In genomic region chr1:171805395-171806115, GRCh38 we compare ENCODE assay signal across 10 cellular contexts. TPM values are rescaled to one million over a fixed set of nuclear protein-coding genes. Genes with fewer than 3 reads are reported as not detected.
DNase-seq lines count a peak whose midpoint lies in the region; ATAC-seq and TF ChIP-seq lines count a peak whose summit lies in the region.
"Had no signal": no experiment of that assay in that cellular context is flagged by ENCODE, and none has a peak within 500 bp of the region (broad histone marks: within the 10 kb centered on the region; RNA-seq: fewer than 3 reads in every experiment).

No MANE protein-coding gene starts in this region.

- peaks cover 6% of the 10 kb centered on the region for H3K4me1 Mint-ChIP-seq in activated T-cell treated with anti-CD3 and anti-CD28 coated beads, Interleukin-2, amount 50 U/mL, for 72 hours (ENCODE audit: low read depth)
- H3K4me1 Mint-ChIP-seq in activated T-cell treated with anti-CD3 and anti-CD28 coated beads, Interleukin-2, amount 50 U/mL, for 24 hours (ENCODE audit: low read depth) = peaks cover 12% of the 10 kb centered on the region

- no peaks in the 10 kb centered on the region for H3K36me3 ChIP-seq in adipocyte (ENCODE audit: control insufficient read depth, insufficient read depth, low read length, severe bottlenecking)
- H3K36me3 ChIP-seq in aorta (ENCODE audit: control insufficient read depth in 1 of 2, insufficient read depth in 2 of 2, low read length in 1 of 2) = no peaks in the 10 kb centered on the region
- H3K36me3 ChIP-seq in BE2C = no peaks in the 10 kb centered on the region
- H3K36me3 ChIP-seq: pancreas had no signal

- H3K9ac ChIP-seq in adipocyte (ENCODE audit: low read length) = no peak overlapping the region

- H3K9me3 ChIP-seq in adipocyte (ENCODE audit: control insufficient read depth, low read length) (no peaks in the 10 kb centered on the region), aorta (ENCODE audit: control insufficient read depth, low read length) (no peaks in the 10 kb centered on the region), BE2C (no peaks in the 10 kb centered on the region)
- H3K9me3 ChIP-seq: pancreas had no signal

- 61 to 65% methylated on average over 9 of the region's 9 CpGs for WGBS in aorta, 2 donors

- H3K4me3 Mint-ChIP-seq in activated T-cell treated with anti-CD3 and anti-CD28 coated beads, Interleukin-2, amount 50 U/mL, for 72 hours = no peak overlapping the region
- H3K4me3 Mint-ChIP-seq in activated T-cell treated with anti-CD3 and anti-CD28 coated beads, Interleukin-2, amount 50 U/mL, for 24 hours = no peak overlapping the region

- H3K4me3 ChIP-seq in adipocyte (ENCODE audit: low read length) (peak overlapping the region; percentile 15), aorta (ENCODE audit: low read length in 2 of 2) (peak overlapping the region; percentile 4 to 24), BE2C (ENCODE audit: low read depth, low read length) (no peak overlapping the region)
- H3K4me3 ChIP-seq: pancreas had no signal

- H3K27ac ChIP-seq in aorta (ENCODE audit: low read depth in 1 of 2, low read length in 2 of 2) = no peak overlapping the region
- H3K27ac ChIP-seq: pancreas had no signal

- TF ChIP-seq CTCF in BE2C (IDR thresholded peaks at IDR 0.05; ENCODE audit: low read depth, low read length) = no peak

- H3K4me1 ChIP-seq in adipocyte (ENCODE audit: control insufficient read depth, insufficient read depth, low read length) = peaks cover 13% of the 10 kb centered on the region
- no peaks in the 10 kb centered on the region for H3K4me1 ChIP-seq in aorta (ENCODE audit: control insufficient read depth in 1 of 2, insufficient read depth in 2 of 2, low read length in 2 of 2)
- H3K4me1 ChIP-seq in BE2C = no peaks in the 10 kb centered on the region
- H3K4me1 ChIP-seq: pancreas had no signal

- intact Hi-C loops in aorta (cut with DNase I) = loop anchor here in 1 of 2 donors (2.0 to 10.0 kb wide), 2 partner anchors 35 to 639 kb away; partner anchors contain the start of genes DNM3 and PIGC

- no peak overlapping the region for H3K27ac Mint-ChIP-seq in activated T-cell treated with anti-CD3 and anti-CD28 coated beads, Interleukin-2, amount 50 U/mL, for 72 hours
- H3K27ac Mint-ChIP-seq in activated T-cell treated with anti-CD3 and anti-CD28 coated beads, Interleukin-2, amount 50 U/mL, for 24 hours = no peak overlapping the region

- DNase-seq in activated T-cell treated with anti-CD3 and anti-CD28 coated beads, Interleukin-2, amount 50 U/mL, for 72 hours = no peak
- DNase-seq in activated T-cell treated with anti-CD3 and anti-CD28 coated beads, Interleukin-2, amount 50 U/mL, for 24 hours = no peak
- DNase-seq in adipocyte (ENCODE audit: low read depth) (no peak), aorta (no peak), AG08395 (ENCODE audit: low spot score) (no peak), BE2C (no peak)
- no peak for DNase-seq in stimulated activated CD4-positive, alpha-beta T cell treated with anti-CD3 and anti-CD28 coated beads, Interleukin-4, amount 100 ng/mL, for 4 hours
- DNase-seq: activated CD4-positive, CD25-positive, alpha-beta regulatory T cell; pancreas had no signal

- no peaks in the 10 kb centered on the region for H3K27me3 Mint-ChIP-seq in activated T-cell treated with anti-CD3 and anti-CD28 coated beads, Interleukin-2, amount 50 U/mL, for 72 hours (ENCODE audit: low read depth)
- H3K27me3 Mint-ChIP-seq in activated T-cell treated with anti-CD3 and anti-CD28 coated beads, Interleukin-2, amount 50 U/mL, for 24 hours = no peaks in the 10 kb centered on the region

- H3K36me3 Mint-ChIP-seq in activated T-cell treated with anti-CD3 and anti-CD28 coated beads, Interleukin-2, amount 50 U/mL, for 72 hours (ENCODE audit: insufficient read depth in 2 of 2) = no peaks in the 10 kb centered on the region
- H3K36me3 Mint-ChIP-seq in activated T-cell treated with anti-CD3 and anti-CD28 coated beads, Interleukin-2, amount 50 U/mL, for 24 hours (ENCODE audit: low read depth) = peaks cover 3% of the 10 kb centered on the region

- peak; percentile 52 to 63 for ATAC-seq in activated T-cell treated with anti-CD3 and anti-CD28 coated beads, Interleukin-2, amount 50 U/mL, for 72 hours (replicated peaks in 1 of 2)
- ATAC-seq in HG03025 (IDR thresholded peaks at IDR 0.05; ENCODE audit: low FRiP score, unreplicated experiment) (peak; percentile 71), aorta (ENCODE audit: low FRiP score) (no peak)

- no peaks in the 10 kb centered on the region for H3K27me3 ChIP-seq in adipocyte (replicated peaks; ENCODE audit: control insufficient read depth, insufficient read depth, low read length)
- H3K27me3 ChIP-seq in aorta (ENCODE audit: control insufficient read depth in 1 of 2, insufficient read depth in 2 of 2, low read length in 1 of 2) = no peaks in the 10 kb centered on the region
- H3K27me3 ChIP-seq in BE2C = no peaks in the 10 kb centered on the region
- H3K27me3 ChIP-seq: pancreas had no signal

- no peaks in the 10 kb centered on the region for H3K9me3 Mint-ChIP-seq in activated T-cell treated with anti-CD3 and anti-CD28 coated beads, Interleukin-2, amount 50 U/mL, for 72 hours
- no peaks in the 10 kb centered on the region for H3K9me3 Mint-ChIP-seq in activated T-cell treated with anti-CD3 and anti-CD28 coated beads, Interleukin-2, amount 50 U/mL, for 24 hours

RNA-seq across cellular contexts. Expression of gene METTL13, which starts 24.1 kb away (rescaled TPM):
- 10 to 100 TPM; 38.0 to 46.4 TPM for total RNA-seq in activated T-cell treated with anti-CD3 and anti-CD28 coated beads, Interleukin-2, amount 50 U/mL, for 72 hours
- 10 to 100 TPM; 15.3 to 17.9 TPM for total RNA-seq in aorta
- 10 to 100 TPM in 1 of 2 donors, 1 to 10 TPM in 1; 7.8 to 10.7 TPM for polyA plus RNA-seq in aorta
- polyA plus RNA-seq in BE2C (2012; ENCODE audit: insufficient read depth, insufficient read length, low read depth) = 119 TPM

RNA-seq across cellular contexts. Expression of gene DNM3, which starts 35.7 kb away (rescaled TPM):
- total RNA-seq in activated T-cell treated with anti-CD3 and anti-CD28 coated beads, Interleukin-2, amount 50 U/mL, for 72 hours = 1 to 10 TPM; 1.5 to 3.4 TPM
- total RNA-seq in aorta = 10 to 100 TPM in 1 of 2 donors, 1 to 10 TPM in 1; 5.1 to 16.2 TPM
- 1 to 10 TPM in 1 of 2 donors, not detected in 1; 2.6 TPM for polyA plus RNA-seq in aorta
- 0.85 TPM for polyA plus RNA-seq in BE2C (2012; ENCODE audit: insufficient read depth, insufficient read length, low read depth)
